23 cellular contexts compared by ENCODE assay signal in genomic region chr1:9421533-9421873, GRCh38.
"Had no signal": no experiment of that assay in that cellular context is flagged by ENCODE, and none has a peak within 500 bp of the region (broad histone marks: within the 10 kb centered on the region; RNA-seq: fewer than 3 reads in every experiment).

No MANE protein-coding gene starts in this region.

- FAIRE-seq: colon, endometrium, frontal cortex, kidney had no signal

- H3K27me3 Mint-ChIP-seq: type B pancreatic cell had no signal

- H3K4me3 ChIP-seq: dorsolateral prefrontal cortex, left lung, smooth muscle cell, suprapubic skin had no signal

- H3K27me3 ChIP-seq: dorsolateral prefrontal cortex, left lung, suprapubic skin had no signal

- H3K9me3 ChIP-seq: left lung, neutrophil, suprapubic skin had no signal

- H3K9me3 Mint-ChIP-seq: activated CD4-positive, alpha-beta T cell treated with anti-CD3 and anti-CD28 coated beads, Interleukin-2, amount 10 ng/mL, durations not matched to agents 24 days and 14 days; activated naive CD4-positive, alpha-beta T cell treated with anti-CD3 and anti-CD28 coated beads for 36 hours; activated T-cell treated with anti-CD3 and anti-CD28 coated beads, Interleukin-2, amount 50 U/mL, for 4 hours; stimulated activated naive CD8-positive, alpha-beta T cell treated with anti-CD3 and anti-CD28 coated beads, Interleukin-15, amount 100 ng/mL, for 72 hours; type B pancreatic cell had no signal

- ATAC-seq: left lung, sciatic nerve had no signal

- DNase-seq: activated CD4-positive, alpha-beta T cell treated with anti-CD3 and anti-CD28 coated beads, Interleukin-2, amount 10 ng/mL, durations not matched to agents 24 days and 14 days; activated CD8-positive, alpha-beta memory T cell treated with anti-CD3 and anti-CD28 coated beads, Interleukin-2, amount 50 U/mL, for 4 hours; activated naive CD4-positive, alpha-beta T cell treated with anti-CD3 and anti-CD28 coated beads for 36 hours; activated T-cell treated with anti-CD3 and anti-CD28 coated beads, Interleukin-2, amount 50 U/mL, for 4 hours; anterior cingulate cortex; central memory CD4-positive, alpha-beta T cell; dorsolateral prefrontal cortex; erythroblast; head of caudate nucleus; kidney; left lung; stimulated activated CD4-positive, alpha-beta T cell treated with anti-CD3 and anti-CD28 coated beads, Interleukin-4, amount 100 ng/mL, for 1 hour; stimulated activated naive CD8-positive, alpha-beta T cell treated with anti-CD3 and anti-CD28 coated beads, Interleukin-15, amount 100 ng/mL, for 72 hours had no signal

- H3K4me3 Mint-ChIP-seq: activated CD4-positive, alpha-beta T cell treated with anti-CD3 and anti-CD28 coated beads, Interleukin-2, amount 10 ng/mL, durations not matched to agents 24 days and 14 days; activated naive CD4-positive, alpha-beta T cell treated with anti-CD3 and anti-CD28 coated beads for 36 hours; activated T-cell treated with anti-CD3 and anti-CD28 coated beads, Interleukin-2, amount 50 U/mL, for 4 hours; brain; stimulated activated naive CD8-positive, alpha-beta T cell treated with anti-CD3 and anti-CD28 coated beads, Interleukin-15, amount 100 ng/mL, for 72 hours; type B pancreatic cell had no signal

- H3K4me1 ChIP-seq: parathyroid adenoma had no signal

- H3K27ac Mint-ChIP-seq: activated CD4-positive, alpha-beta T cell treated with anti-CD3 and anti-CD28 coated beads, Interleukin-2, amount 10 ng/mL, durations not matched to agents 24 days and 14 days; activated naive CD4-positive, alpha-beta T cell treated with anti-CD3 and anti-CD28 coated beads for 36 hours; brain; stimulated activated naive CD8-positive, alpha-beta T cell treated with anti-CD3 and anti-CD28 coated beads, Interleukin-15, amount 100 ng/mL, for 72 hours; type B pancreatic cell had no signal

- H3K36me3 Mint-ChIP-seq: brain, type B pancreatic cell had no signal

- H3K36me3 ChIP-seq: left lung, neutrophil, suprapubic skin had no signal

- H3K4me1 Mint-ChIP-seq: brain had no signal
